9 cellular contexts compared by ENCODE assay signal in the genomic region with DNA sequence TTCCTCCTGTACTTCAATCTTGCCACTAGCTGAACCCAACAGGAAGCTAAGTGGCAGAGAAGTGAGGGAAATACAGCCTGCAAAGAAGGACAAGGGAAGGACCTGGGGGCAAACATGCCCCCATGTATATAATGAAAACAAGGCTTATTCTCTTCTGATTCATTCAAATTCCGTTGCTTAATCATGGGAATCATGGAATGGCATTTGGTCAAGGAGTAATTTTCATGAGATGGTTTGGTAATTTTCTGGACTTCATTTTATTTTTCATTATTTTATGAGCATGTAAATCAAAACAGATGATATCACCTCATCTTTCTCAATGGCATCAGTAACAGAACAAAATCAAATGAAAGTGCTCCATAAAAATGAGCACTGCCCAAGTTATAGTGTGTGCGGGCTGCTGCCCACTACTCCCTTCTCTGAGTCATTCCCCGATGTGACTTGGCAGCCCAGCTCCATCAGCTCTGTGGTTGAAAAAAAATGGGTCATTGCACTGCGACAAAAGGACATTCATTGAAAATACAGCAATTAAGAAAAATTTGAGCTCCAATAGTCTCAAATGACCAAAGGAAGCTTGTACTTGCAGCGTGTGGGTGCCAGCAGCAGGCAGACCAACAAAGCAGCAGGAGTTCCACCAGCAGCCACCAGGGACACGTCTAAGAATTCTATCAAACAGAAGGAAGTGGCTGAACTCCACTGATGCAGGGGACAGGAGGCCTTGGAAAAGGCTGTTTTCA.
DNase-seq lines count a peak whose midpoint lies in the region; TF ChIP-seq lines count a peak whose summit lies in the region.
"Had no signal": no experiment of that assay in that cellular context is flagged by ENCODE, and none has a peak within 500 bp of the region (broad histone marks: within the 10 kb centered on the region; RNA-seq: fewer than 3 reads in every experiment).

No MANE protein-coding gene starts in this region.

- DNase-seq in AG04449 (ENCODE audit: low read depth, low spot score) (no peak), RPMI7951 (ENCODE audit: low read depth) (peak; percentile 76), mesenchymal stem cell (peak; percentile 9), NCI-H187 (lab: John Stamatoyannopoulos, UW) (no peak), H7 (no peak), NCI-H2107 treated with DMSO at 0.1 percent for 48 hours (lab: John Stamatoyannopoulos, UW; ENCODE audit: unreplicated experiment) (no peak)

- peaks cover 3 to 19% of the 10 kb centered on the region in 2 experiments for H3K27me3 ChIP-seq in mesenchymal stem cell (ENCODE audit: control insufficient read depth in 1 of 2, insufficient read depth in 1 of 2, low read length in 2 of 2)
- H3K27me3 ChIP-seq in H7 (ENCODE audit: control insufficient read depth, insufficient read depth, low read length) = no peaks in the 10 kb centered on the region

- H2AFZ ChIP-seq in mesenchymal stem cell (ENCODE audit: low read depth, low read length) = no peak overlapping the region

- CTCF ChIA-PET in AG04449 (lab: Yijun Ruan, JAX) = interaction anchor here (1.4 kb wide), 1 partner anchor 15 kb away, joined by 3 read pairs; no protein-coding TSS in a partner anchor

- no peak overlapping the region for H2BK5ac ChIP-seq in mesenchymal stem cell (ENCODE audit: low read depth, low read length, poor library complexity, severe bottlenecking)

- H3K79me1 ChIP-seq in mesenchymal stem cell (replicated peaks; ENCODE audit: low read length, poor library complexity, severe bottlenecking) = no peaks in the 10 kb centered on the region

- H3K4ac ChIP-seq in mesenchymal stem cell (ENCODE audit: low read depth in 1 of 2, low read length in 2 of 2) = no peak overlapping the region

- no peaks in the 10 kb centered on the region for H3K9me3 Mint-ChIP-seq in dendritic cell treated with granulocyte-macrophage colony-stimulating factor and Interleukin-4, amounts not matched to agents 40 ng/mL and 50 ng/mL, for 4 days

- peaks cover 2% of the 10 kb centered on the region for H3K4me1 ChIP-seq in mesenchymal stem cell (ENCODE audit: control insufficient read depth, insufficient read depth, low read depth, low read length)

- H3K9me3 ChIP-seq in mesenchymal stem cell (ENCODE audit: control insufficient read depth, low read length) = peaks cover 3% of the 10 kb centered on the region

- H2BK15ac ChIP-seq in mesenchymal stem cell (ENCODE audit: low read depth, poor library complexity, severe bottlenecking) = no peak overlapping the region

- no peak overlapping the region for H3K14ac ChIP-seq in mesenchymal stem cell (ENCODE audit: low read length in 2 of 2)

- peaks cover 4% of the 10 kb centered on the region for H3K36me3 Mint-ChIP-seq in dendritic cell treated with granulocyte-macrophage colony-stimulating factor and Interleukin-4, amounts not matched to agents 40 ng/mL and 50 ng/mL, for 4 days (ENCODE audit: low read depth)
- H3K36me3 Mint-ChIP-seq: activated naive CD4-positive, alpha-beta T cell treated with anti-CD3 and anti-CD28 coated beads, Interleukin-2, amount 50 U/mL, for 72 hours had no signal

- H3K4me2 ChIP-seq in mesenchymal stem cell (ENCODE audit: low read length, poor library complexity, severe bottlenecking) = no peak overlapping the region

- POLR2A ChIA-PET in AG04449 (lab: Yijun Ruan, JAX) = no interaction called here

- H3K4me3 ChIP-seq in AG04449 (ENCODE audit: low read depth, low read length) (no peak overlapping the region), mesenchymal stem cell (ENCODE audit: insufficient read depth in 1 of 2, low read depth in 1 of 2, low read length in 2 of 2) (peak overlapping the region in 1 of 2 experiments; percentile 29), H7 (ENCODE audit: insufficient read depth, low read depth, low read length) (no peak overlapping the region)

- H3K23ac ChIP-seq in mesenchymal stem cell (ENCODE audit: low read length in 2 of 2) = no peak overlapping the region

- no peak overlapping the region for H3K27ac ChIP-seq in mesenchymal stem cell (ENCODE audit: low read length, poor library complexity, severe bottlenecking)

- H3K27ac Mint-ChIP-seq in dendritic cell treated with granulocyte-macrophage colony-stimulating factor and Interleukin-4, amounts not matched to agents 40 ng/mL and 50 ng/mL, for 4 days = no peak overlapping the region
- H3K27ac Mint-ChIP-seq: activated naive CD4-positive, alpha-beta T cell treated with anti-CD3 and anti-CD28 coated beads, Interleukin-2, amount 50 U/mL, for 72 hours had no signal

- H3K4me1 Mint-ChIP-seq in dendritic cell treated with granulocyte-macrophage colony-stimulating factor and Interleukin-4, amounts not matched to agents 40 ng/mL and 50 ng/mL, for 4 days (ENCODE audit: low read depth) = peaks cover 49% of the 10 kb centered on the region

- H4K8ac ChIP-seq in mesenchymal stem cell (ENCODE audit: low read length) = no peak overlapping the region

- no peak overlapping the region for H4K91ac ChIP-seq in mesenchymal stem cell (ENCODE audit: low read length)

- intact Hi-C loops in dendritic cell treated with granulocyte-macrophage colony-stimulating factor and Interleukin-4, amounts not matched to agents 40 ng/mL and 50 ng/mL, for 4 days (cut with micrococcal nuclease) = loop anchor here (5.0 kb wide), 2 partner anchors 68 to 262 kb away; no protein-coding TSS in a partner anchor

- WGBS in mesenchymal stem cell = 67% methylated on average over 5 of the region's 6 CpGs

- H2BK120ac ChIP-seq in mesenchymal stem cell (ENCODE audit: low read depth, low read length) = no peak overlapping the region

- no peaks in the 10 kb centered on the region for H3K27me3 Mint-ChIP-seq in dendritic cell treated with granulocyte-macrophage colony-stimulating factor and Interleukin-4, amounts not matched to agents 40 ng/mL and 50 ng/mL, for 4 days

- H3K4me3 Mint-ChIP-seq in dendritic cell treated with granulocyte-macrophage colony-stimulating factor and Interleukin-4, amounts not matched to agents 40 ng/mL and 50 ng/mL, for 4 days = peak overlapping the region; percentile 33

- peak; percentile 13 for TF ChIP-seq CTCF in AG04449 (IDR thresholded peaks at IDR 0.05; ENCODE audit: insufficient read depth, low read length, missing control alignments)
- TF ChIP-seq CTCF in GM12873 (IDR thresholded peaks at IDR 0.05; ENCODE audit: insufficient read depth, low read depth, low read length, missing control alignments) = peak; percentile 56

- H2BK12ac ChIP-seq in mesenchymal stem cell (ENCODE audit: low read length in 2 of 2) = no peak overlapping the region

- H3K36me3 ChIP-seq in mesenchymal stem cell (ENCODE audit: control insufficient read depth in 1 of 2, insufficient read depth in 2 of 2, low read depth in 1 of 2, low read length in 2 of 2) (no peaks in the 10 kb centered on the region), H7 (replicated peaks; ENCODE audit: control insufficient read depth, insufficient read depth, low read length) (no peaks in the 10 kb centered on the region)

- H3K18ac ChIP-seq in mesenchymal stem cell (ENCODE audit: low read depth in 1 of 2, low read length in 2 of 2) = no peak overlapping the region

- peak overlapping the region; percentile 17 for H3K9ac ChIP-seq in mesenchymal stem cell (ENCODE audit: low read length)

- H2AK5ac ChIP-seq in mesenchymal stem cell (ENCODE audit: low read length, severe bottlenecking) = no peak overlapping the region

Comparison
In these comparisons a context has a peak if more than half of its experiments do, and no peak if none do; other contexts are left out.
1. DNase-seq: peak in RPMI7951 (single experiment) and mesenchymal stem cell (single experiment); none in AG04449 (single experiment), NCI-H187 (0 of 2), H7 (single experiment) and NCI-H2107 treated with DMSO at 0.1 percent for 48 hours (single experiment).